ENCODE assay signal across 13 cellular contexts in genomic region chr2:11835403-11835802, GRCh38.
DNase-seq lines count a peak whose midpoint lies in the region; TF ChIP-seq lines count a peak whose summit lies in the region.
"Had no signal": no experiment of that assay in that cellular context is flagged by ENCODE, and none has a peak within 500 bp of the region (broad histone marks: within the 10 kb centered on the region; RNA-seq: fewer than 3 reads in every experiment).

No MANE protein-coding gene starts in this region.

- H2BK120ac ChIP-seq in H9 (ENCODE audit: low read depth, low read length, poor library complexity, severe bottlenecking): no peak overlapping the region

- H3K36me3 ChIP-seq in OCI-LY1 (ENCODE audit: insufficient read depth, low read length) (peaks cover 50% of the 10 kb centered on the region), endodermal cell (ENCODE audit: control insufficient read depth, insufficient read depth, low read length) (no peaks in the 10 kb centered on the region)

- no peak overlapping the region for H2BK15ac ChIP-seq in H9 (ENCODE audit: low read depth, low read length)

- no peak overlapping the region for H3K14ac ChIP-seq in H9 (ENCODE audit: insufficient read depth, low read length)

- H3K23ac ChIP-seq in H9 (ENCODE audit: insufficient read length, low read depth, low read length): no peak overlapping the region

- no peaks in the 10 kb centered on the region for H3K9me3 ChIP-seq in OCI-LY1 (ENCODE audit: low read length)
- no peaks in the 10 kb centered on the region for H3K9me3 ChIP-seq in endodermal cell (ENCODE audit: control insufficient read depth, low read length)
- no peaks in the 10 kb centered on the region for H3K9me3 ChIP-seq in H9 (ENCODE audit: control insufficient read depth, low read depth, low read length)

- H3K79me2 ChIP-seq in OCI-LY1 (ENCODE audit: insufficient read depth, low read length) (peaks cover 47% of the 10 kb centered on the region), H9 (ENCODE audit: insufficient read depth, low read length) (no peaks in the 10 kb centered on the region)

- H3K9me3 Mint-ChIP-seq in endodermal cell: peaks cover 5% of the 10 kb centered on the region
- H3K9me3 Mint-ChIP-seq in activated CD4-positive, alpha-beta T cell treated with anti-CD3 and anti-CD28 coated beads, Interleukin-2, amount 10 ng/mL, durations not matched to agents 24 days and 14 days: peaks cover 16% of the 10 kb centered on the region
- H3K9me3 Mint-ChIP-seq in H9: peaks cover 0 to 2% of the 10 kb centered on the region in 2 experiments

- H4K8ac ChIP-seq in H9 (replicated peaks; ENCODE audit: insufficient read length, low read depth, low read length): no peak overlapping the region

- H4K91ac ChIP-seq in H9 (ENCODE audit: insufficient read length, low read depth, low read length): no peak overlapping the region

- no peak for TF ChIP-seq CTCF in OCI-LY1 (IDR thresholded peaks at IDR 0.05; ENCODE audit: low read length)
- TF ChIP-seq CTCF in endodermal cell (conservative IDR thresholded peaks at IDR 0.05): peak; percentile 43
- TF ChIP-seq CTCF in H9 (conservative IDR thresholded peaks at IDR 0.05): no peak; the same call in 2 of the 3 replicates

- no peak overlapping the region for H2AK5ac ChIP-seq in H9 (ENCODE audit: insufficient read length, low read length)

- H3F3A ChIP-seq in OCI-LY1 (ENCODE audit: insufficient read depth, low read length): peaks cover 7% of the 10 kb centered on the region; the same call in 1 of the 2 replicates

- no peak overlapping the region for H2BK20ac ChIP-seq in H9 (ENCODE audit: low read depth, low read length, poor library complexity, severe bottlenecking)

- H3K4me1 Mint-ChIP-seq in endodermal cell (peaks cover 16% of the 10 kb centered on the region), H9 (peaks cover 9 to 13% of the 10 kb centered on the region in 2 experiments)
- peaks cover 14% of the 10 kb centered on the region for H3K4me1 Mint-ChIP-seq in activated CD4-positive, alpha-beta T cell treated with anti-CD3 and anti-CD28 coated beads, Interleukin-2, amount 10 ng/mL, durations not matched to agents 24 days and 14 days

- no peaks in the 10 kb centered on the region for H3K79me1 ChIP-seq in H9 (ENCODE audit: insufficient read depth, low read depth, low read length, poor library complexity, severe bottlenecking)

- H3K4ac ChIP-seq in H9 (ENCODE audit: low read depth, low read length): no peak overlapping the region

- H3K27ac ChIP-seq in OCI-LY1 (ENCODE audit: low read depth, low read length, poor library complexity, severe bottlenecking) (peak overlapping the region; percentile 99), endodermal cell (ENCODE audit: low read depth, low read length) (no peak overlapping the region), H9 (ENCODE audit: insufficient read length, low read depth, low read length) (no peak overlapping the region)
- H3K27ac ChIP-seq: skin epidermis had no signal

- no peak overlapping the region for H2BK12ac ChIP-seq in H9 (ENCODE audit: insufficient read length, low read depth, low read length)

- H4K20me1 ChIP-seq in OCI-LY1 (ENCODE audit: insufficient read depth, low read length) (no peaks in the 10 kb centered on the region), H9 (ENCODE audit: control insufficient read depth, insufficient read depth, insufficient read length) (no peaks in the 10 kb centered on the region)

- H3K36me3 Mint-ChIP-seq in endodermal cell (ENCODE audit: low read depth) (no peaks in the 10 kb centered on the region), H9 (ENCODE audit: insufficient read depth in 1 of 3, low read depth in 3 of 3) (0 out of 7 replicates have a peak, but pooled peaks cover 0 to 2% (median 0%) of the 10 kb centered on the region in 3 experiments)
- peaks cover 5% of the 10 kb centered on the region for H3K36me3 Mint-ChIP-seq in activated CD4-positive, alpha-beta T cell treated with anti-CD3 and anti-CD28 coated beads, Interleukin-2, amount 10 ng/mL, durations not matched to agents 24 days and 14 days (ENCODE audit: low read depth)

- H3K18ac ChIP-seq in H9 (ENCODE audit: insufficient read length, low read depth, low read length): no peak overlapping the region

- H3K9ac ChIP-seq in OCI-LY1 (ENCODE audit: low read length) (peak overlapping the region; percentile 96; the same call in 1 of the 2 replicates), endodermal cell (ENCODE audit: extremely low read depth, low read length, poor library complexity, severe bottlenecking) (no peak overlapping the region), H9 (ENCODE audit: extremely low read depth, insufficient read length, low read length) (no peak overlapping the region)

- H3K23me2 ChIP-seq in H9 (ENCODE audit: insufficient read length, low read depth, low read length, poor library complexity, severe bottlenecking): no peaks in the 10 kb centered on the region

- no peak overlapping the region for H2BK5ac ChIP-seq in H9 (ENCODE audit: insufficient read length, low read length)

- WGBS in endodermal cell (ENCODE audit: insufficient coverage in 1 of 2, insufficient read length in 1 of 2), 2 experiments: 93 to 95% methylated on average over 3 to 4 of the region's 4 CpGs
- WGBS in H9 (ENCODE audit: extremely low coverage, insufficient read length, low lambda C conversion rate): no CpG with 5 or more reads among the region's 4 CpGs

- H3K4me1 ChIP-seq in OCI-LY1 (ENCODE audit: insufficient read depth, low read length, severe bottlenecking): peaks cover 92% of the 10 kb centered on the region
- H3K4me1 ChIP-seq in endodermal cell (ENCODE audit: control insufficient read depth, insufficient read depth, low read length): peaks cover 14% of the 10 kb centered on the region
- H3K4me1 ChIP-seq in H9 (ENCODE audit: insufficient read depth, low read length): no peaks in the 10 kb centered on the region; the same call in 1 of the 2 replicates

- H3K27ac Mint-ChIP-seq in endodermal cell: no peak overlapping the region
- no peak overlapping the region for H3K27ac Mint-ChIP-seq in activated CD4-positive, alpha-beta T cell treated with anti-CD3 and anti-CD28 coated beads, Interleukin-2, amount 10 ng/mL, durations not matched to agents 24 days and 14 days
- no peak overlapping the region for H3K27ac Mint-ChIP-seq in H9
- H3K27ac Mint-ChIP-seq: activated CD4-positive, alpha-beta memory T cell treated with anti-CD3 and anti-CD28 coated beads, Interleukin-2, amount 10 ng/mL, durations not matched to agents 7 days and 5 days had no signal

- H3T11ph ChIP-seq in H9 (ENCODE audit: low read length): no peak overlapping the region

- H4K5ac ChIP-seq in H9 (ENCODE audit: insufficient read length, low read depth, low read length): no peak overlapping the region

- H3K27me3 ChIP-seq in OCI-LY1 (ENCODE audit: insufficient read depth, low read length): no peaks in the 10 kb centered on the region
- H3K27me3 ChIP-seq in endodermal cell (ENCODE audit: control insufficient read depth, insufficient read depth, low read length, poor library complexity, severe bottlenecking): no peaks in the 10 kb centered on the region
- H3K27me3 ChIP-seq in H9 (ENCODE audit: insufficient read depth, low read length): no peaks in the 10 kb centered on the region

- DNase-seq in A172 (ENCODE audit: low spot score): peak; percentile 10
- DNase-seq in CD1c-positive myeloid dendritic cell (ENCODE audit: extremely low spot score): peak; percentile 4
- no peak for DNase-seq in endodermal cell
- DNase-seq in NCI-H146 treated with DMSO at 0.1 percent for 48 hours (lab: John Stamatoyannopoulos, UW; ENCODE audit: unreplicated experiment): no peak
- DNase-seq in activated CD4-positive, alpha-beta T cell treated with anti-CD3 and anti-CD28 coated beads, Interleukin-2, amount 10 ng/mL, durations not matched to agents 24 days and 14 days: no peak
- DNase-seq in stimulated activated CD4-positive, alpha-beta T cell treated with anti-CD3 and anti-CD28 coated beads, Interleukin-4, amount 100 ng/mL, for 4 hours: no peak
- DNase-seq in H9: no peak
- DNase-seq: activated CD4-positive, alpha-beta memory T cell treated with anti-CD3 and anti-CD28 coated beads, Interleukin-2, amount 10 ng/mL, durations not matched to agents 7 days and 5 days; CD4-positive, alpha-beta memory T cell; NCI-H1930; T1000 had no signal

- peak overlapping the region; percentile 95 for H3K4me2 ChIP-seq in OCI-LY1 (ENCODE audit: low read length)
- no peak overlapping the region for H3K4me2 ChIP-seq in H9 (ENCODE audit: insufficient read depth, insufficient read length, low read length)

- H3K4me3 ChIP-seq in OCI-LY1 (ENCODE audit: low read depth, low read length, poor library complexity, severe bottlenecking): peak overlapping the region; percentile 73
- H3K4me3 ChIP-seq in endodermal cell (ENCODE audit: low read length): no peak overlapping the region
- H3K4me3 ChIP-seq: skin epidermis had no signal

- H3K56ac ChIP-seq in H9 (ENCODE audit: insufficient read length, low read depth, low read length): no peak overlapping the region

- intact Hi-C loops in activated CD4-positive, alpha-beta T cell treated with anti-CD3 and anti-CD28 coated beads, Interleukin-2, amount 10 ng/mL, durations not matched to agents 24 days and 14 days (cut with micrococcal nuclease): no loop called here

- H3K4me3 Mint-ChIP-seq in endodermal cell (no peak overlapping the region), H9 (no peak overlapping the region)
- no peak overlapping the region for H3K4me3 Mint-ChIP-seq in activated CD4-positive, alpha-beta T cell treated with anti-CD3 and anti-CD28 coated beads, Interleukin-2, amount 10 ng/mL, durations not matched to agents 24 days and 14 days
- H3K4me3 Mint-ChIP-seq: activated CD4-positive, alpha-beta memory T cell treated with anti-CD3 and anti-CD28 coated beads, Interleukin-2, amount 10 ng/mL, durations not matched to agents 7 days and 5 days; CD4-positive, alpha-beta memory T cell had no signal

- H3K9me2 ChIP-seq in OCI-LY1 (ENCODE audit: low read depth, low read length): no peaks in the 10 kb centered on the region

- peaks cover 6% of the 10 kb centered on the region for H3K27me3 Mint-ChIP-seq in endodermal cell (ENCODE audit: insufficient read depth)
- H3K27me3 Mint-ChIP-seq in activated CD4-positive, alpha-beta T cell treated with anti-CD3 and anti-CD28 coated beads, Interleukin-2, amount 10 ng/mL, durations not matched to agents 24 days and 14 days: peaks cover 69% of the 10 kb centered on the region
- H3K27me3 Mint-ChIP-seq in H9 (ENCODE audit: low read depth): no peaks in the 10 kb centered on the region; the same call in 1 of the 2 replicates

- H2AFZ ChIP-seq in OCI-LY1 (ENCODE audit: low read length): no peak overlapping the region
- no peak overlapping the region for H2AFZ ChIP-seq in H9 (ENCODE audit: low read length)

Comparison
In these comparisons a context has a peak if more than half of its experiments do, and no peak if none do; other contexts are left out.
1. DNase-seq: peak in A172 (single experiment) and CD1c-positive myeloid dendritic cell (single experiment); none in endodermal cell (single experiment), NCI-H146 treated with DMSO at 0.1 percent for 48 hours (single experiment), activated CD4-positive, alpha-beta T cell treated with anti-CD3 and anti-CD28 coated beads, Interleukin-2, amount 10 ng/mL, durations not matched to agents 24 days and 14 days (single experiment), stimulated activated CD4-positive, alpha-beta T cell treated with anti-CD3 and anti-CD28 coated beads, Interleukin-4, amount 100 ng/mL, for 4 hours (0 of 2) and H9 (single experiment).